ENCODE assay signal across 20 cellular contexts in genomic region chr12:132248439-132249157, GRCh38.
A peak's percentile ranks its signal among the peaks of the same experiment; 100 is the strongest.
DNase-seq lines count a peak whose midpoint lies in the region; ATAC-seq and TF ChIP-seq lines count a peak whose summit lies in the region.
"Had no signal": no experiment of that assay in that cellular context is flagged by ENCODE, and none has a peak within 500 bp of the region (broad histone marks: within the 10 kb centered on the region; RNA-seq: fewer than 3 reads in every experiment).

No MANE protein-coding gene starts in this region.

- no peaks in the 10 kb centered on the region for H3K36me3 ChIP-seq in RWPE2 (ENCODE audit: low read depth)
- H3K36me3 ChIP-seq: left ventricle myocardium inferior had no signal

- H3K27ac ChIP-seq in RWPE2 (ENCODE audit: poor library complexity, severe bottlenecking): no peak overlapping the region
- H3K27ac ChIP-seq: coronary artery, left ventricle myocardium inferior, testis had no signal

- intact Hi-C loops in left cardiac atrium (cut with DNase I) (no loop called here), cardiac septum (cut with DNase I) (no loop called here)

- H3K4me1 ChIP-seq in RWPE2 (ENCODE audit: insufficient read depth, poor library complexity, severe bottlenecking): no peaks in the 10 kb centered on the region
- H3K4me1 ChIP-seq: left ventricle myocardium inferior, testis had no signal

- ATAC-seq in left cardiac atrium: no peak
- peak; percentile 23; the same call in 1 of the 3 replicates for ATAC-seq in RWPE2 (ENCODE audit: low read depth)
- no peak for ATAC-seq in HG02870 (IDR thresholded peaks at IDR 0.05; ENCODE audit: unreplicated experiment)
- no peak for ATAC-seq in HG03442 (IDR thresholded peaks at IDR 0.05; ENCODE audit: unreplicated experiment)

- no peak for TF ChIP-seq CTCF in RWPE2 (IDR thresholded peaks at IDR 0.05; ENCODE audit: poor library complexity, severe bottlenecking)

- H3K27me3 ChIP-seq in RWPE2 (ENCODE audit: insufficient read depth, poor library complexity, severe bottlenecking): peaks cover 2% of the 10 kb centered on the region
- H3K27me3 ChIP-seq: testis had no signal

- peak; percentile 4 for DNase-seq in left cardiac atrium
- DNase-seq in cardiac septum (ENCODE audit: low spot score): no peak
- peak; percentile 21 for DNase-seq in RWPE2 (ENCODE audit: low spot score)
- peak; percentile 31 for DNase-seq in hepatic stellate cell (ENCODE audit: low spot score)
- DNase-seq in DMS153 (lab: John Stamatoyannopoulos, UW): no peak
- no peak for DNase-seq in D341Med (ENCODE audit: low spot score)
- DNase-seq: activated CD4-positive, alpha-beta memory T cell treated with anti-CD3 and anti-CD28 coated beads for 36 hours; activated T-cell treated with anti-CD3 and anti-CD28 coated beads, Interleukin-2, amount 50 U/mL, for 48 hours; amniotic stem cell; Calu3; hippocampal formation; left ventricle myocardium inferior; NCI-H1417 treated with DMSO at 0.1 percent for 48 hours; NCI-H446 treated with DMSO at 0.1 percent for 48 hours; retina; stimulated activated CD4-positive, alpha-beta T cell treated with anti-CD3 and anti-CD28 coated beads, Interleukin-1b, Interleukin-23, amount 100 ng/mL, for 48 hours; testis had no signal

- H3K9me3 ChIP-seq in RWPE2 (ENCODE audit: severe bottlenecking): no peaks in the 10 kb centered on the region
- H3K9me3 ChIP-seq: left ventricle myocardium inferior, testis had no signal

- H3K4me3 ChIP-seq in RWPE2 (ENCODE audit: severe bottlenecking): no peak overlapping the region
- H3K4me3 ChIP-seq: coronary artery, left ventricle myocardium inferior, testis had no signal

Comparison
In these comparisons a context has a peak if more than half of its experiments do, and no peak if none do; other contexts are left out.
1. DNase-seq: peak in left cardiac atrium (single experiment), RWPE2 (single experiment) and hepatic stellate cell (single experiment); none in cardiac septum (single experiment), DMS153 (single experiment) and D341Med (single experiment).